ENCODE assay signal across 24 cellular contexts in genomic region chr6:39334039-39334438, GRCh38. TPM values are rescaled to one million over a fixed set of nuclear protein-coding genes. Genes with fewer than 3 reads are reported as not detected.
DNase-seq lines count a peak whose midpoint lies in the region; TF ChIP-seq lines count a peak whose summit lies in the region.
"Had no signal": no experiment of that assay in that cellular context is flagged by ENCODE, and none has a peak within 500 bp of the region (broad histone marks: within the 10 kb centered on the region; RNA-seq: fewer than 3 reads in every experiment).

No MANE protein-coding gene starts in this region.

- no peaks in the 10 kb centered on the region for H3K36me3 ChIP-seq in HEK293 (ENCODE audit: control insufficient read depth in 2 of 2, insufficient read depth in 1 of 2, low read length in 2 of 2)
- no peaks in the 10 kb centered on the region for H3K36me3 ChIP-seq in osteoblast (ENCODE audit: insufficient read depth, low read length)
- H3K36me3 ChIP-seq: BE2C, BLaER1 had no signal

- H3K4me3 Mint-ChIP-seq in chondrocyte (ENCODE audit: unreplicated experiment) (no peak overlapping the region), nephron progenitor cell (no peak overlapping the region)
- H3K4me3 Mint-ChIP-seq: CD4-positive, alpha-beta memory T cell; CD4-positive, CD25-positive, alpha-beta regulatory T cell; CD8-positive, alpha-beta memory T cell had no signal

- H3K27me3 Mint-ChIP-seq in chondrocyte (ENCODE audit: low read depth): peaks cover 52% of the 10 kb centered on the region
- peaks cover 41% of the 10 kb centered on the region for H3K27me3 Mint-ChIP-seq in nephron progenitor cell (ENCODE audit: low read depth, poor library complexity)

- H3K27ac Mint-ChIP-seq in chondrocyte (ENCODE audit: unreplicated experiment): no peak overlapping the region
- H3K27ac Mint-ChIP-seq in nephron progenitor cell: no peak overlapping the region
- H3K27ac Mint-ChIP-seq: CD14-positive monocyte; CD4-positive, alpha-beta memory T cell; CD4-positive, CD25-positive, alpha-beta regulatory T cell; CD8-positive, alpha-beta memory T cell had no signal

- H3K4me2 ChIP-seq in osteoblast (ENCODE audit: insufficient read depth, low read length): no peak overlapping the region
- H3K4me2 ChIP-seq: BLaER1 had no signal

- H3K4me3 ChIP-seq in HEK293 (ENCODE audit: low read depth, low read length) (no peak overlapping the region), osteoblast (ENCODE audit: insufficient read depth, low read length) (no peak overlapping the region)
- H3K4me3 ChIP-seq: BLaER1 had no signal

- CTCF ChIA-PET in HEK293 (lab: Yijun Ruan, JAX): interaction anchor here (0.6 kb wide), 1 partner anchor 167 kb away, joined by 3 read pairs; no protein-coding TSS in a partner anchor

- H4K20me1 ChIP-seq in osteoblast (ENCODE audit: insufficient read depth, low read length): no peaks in the 10 kb centered on the region
- H4K20me1 ChIP-seq: BLaER1 had no signal

- H3K79me2 ChIP-seq in osteoblast (ENCODE audit: insufficient read depth, low read length): no peaks in the 10 kb centered on the region

- no peak for TF ChIP-seq CTCF in HEK293 (tag by site-specific recombination; IDR thresholded peaks at IDR 0.05)
- TF ChIP-seq CTCF in chondrocyte (IDR thresholded peaks at IDR 0.05): no peak
- TF ChIP-seq CTCF in osteoblast (IDR thresholded peaks at IDR 0.05; ENCODE audit: extremely low read depth, low read depth, low read length): no peak
- TF ChIP-seq CTCF in nephron progenitor cell (IDR thresholded peaks at IDR 0.05): no peak

- peaks cover 4% of the 10 kb centered on the region for H3K27me3 ChIP-seq in osteoblast (ENCODE audit: insufficient read depth, low read length)
- H3K27me3 ChIP-seq: BE2C, BLaER1 had no signal

- POLR2A ChIA-PET in HEK293 (lab: Yijun Ruan, JAX): no interaction called here

- peaks cover 4% of the 10 kb centered on the region for H3K4me1 Mint-ChIP-seq in chondrocyte (ENCODE audit: low read depth)
- H3K4me1 Mint-ChIP-seq in nephron progenitor cell: peaks cover 26% of the 10 kb centered on the region

- H3K27ac ChIP-seq in HEK293 (ENCODE audit: extremely low read depth, low read depth, low read length) (no peak overlapping the region), osteoblast (ENCODE audit: low read depth, low read length) (no peak overlapping the region)
- H3K27ac ChIP-seq: BLaER1 had no signal

- H3K9me3 Mint-ChIP-seq in chondrocyte (ENCODE audit: low read depth) (no peaks in the 10 kb centered on the region), nephron progenitor cell (no peaks in the 10 kb centered on the region)
- H3K9me3 Mint-ChIP-seq: CD8-positive, alpha-beta memory T cell had no signal

- H3K36me3 Mint-ChIP-seq in chondrocyte (ENCODE audit: low read depth): no peaks in the 10 kb centered on the region
- H3K36me3 Mint-ChIP-seq in nephron progenitor cell (ENCODE audit: low read depth): no peaks in the 10 kb centered on the region
- H3K36me3 Mint-ChIP-seq: CD4-positive, alpha-beta memory T cell; CD4-positive, CD25-positive, alpha-beta regulatory T cell; CD8-positive, alpha-beta memory T cell had no signal

- H2AFZ ChIP-seq in osteoblast (ENCODE audit: low read length): no peak overlapping the region

- H3K4me1 ChIP-seq in HEK293 (ENCODE audit: control insufficient read depth, insufficient read depth, low read length) (no peaks in the 10 kb centered on the region), osteoblast (ENCODE audit: insufficient read depth, low read length) (no peaks in the 10 kb centered on the region)
- H3K4me1 ChIP-seq: BE2C had no signal

- no peaks in the 10 kb centered on the region for H3K9me3 ChIP-seq in HEK293 (ENCODE audit: control insufficient read depth, insufficient read depth, low read depth, low read length)
- no peaks in the 10 kb centered on the region for H3K9me3 ChIP-seq in osteoblast (ENCODE audit: low read depth, low read length)
- H3K9me3 ChIP-seq: BE2C, BLaER1 had no signal

- peak; percentile 21 for DNase-seq in chondrocyte (ENCODE audit: low spot score)
- peak; percentile 56 for DNase-seq in osteoblast (ENCODE audit: insufficient read length, low spot score, missing footprints)
- no peak for DNase-seq in NCI-H510A (lab: John Stamatoyannopoulos, UW)
- DNase-seq in EL: no peak
- no peak for DNase-seq in nephron progenitor cell
- DNase-seq: 8988T; ACHN; BE2C; C1 segment of cervical spinal cord; CD4-positive, alpha-beta memory T cell; CD4-positive, CD25-positive, alpha-beta regulatory T cell; CD8-positive, alpha-beta memory T cell; COR-L47; DMS 273 treated with DMSO at 0.1 percent for 48 hours; DMS153; DMS53; DMS79; DND-41; GF-D8 had no signal

TF ChIP-seq in HEK293, 187 proteins besides CTCF, POLR2A, EP300 and RAD21:
- TF ChIP-seq ZNF707 (tag by site-specific recombination; IDR thresholded peaks at IDR 0.05) (no peak), GLIS1 (tag by site-specific recombination; IDR thresholded peaks at IDR 0.05) (peak; percentile 65), ZIC2 (tag by site-specific recombination; IDR thresholded peaks at IDR 0.05) (peak; percentile 92)

RNA-seq across cellular contexts. Expression of gene KCNK16, which starts 11.5 kb away (rescaled TPM):
- total RNA-seq in chondrocyte (not detected in 3 replicates), osteoblast (not detected in 2 replicates)
- total RNA-seq: A673; CD4-positive, alpha-beta memory T cell; CD4-positive, CD25-positive, alpha-beta regulatory T cell; CD8-positive, alpha-beta memory T cell; Daoy had no signal

RNA-seq across cellular contexts. Expression of gene KCNK17, which starts 19.8 kb away (rescaled TPM):
- total RNA-seq in chondrocyte: not detected in 3 replicates
- not detected in 2 replicates for total RNA-seq in osteoblast
- total RNA-seq: A673; CD4-positive, alpha-beta memory T cell; CD4-positive, CD25-positive, alpha-beta regulatory T cell; CD8-positive, alpha-beta memory T cell; Daoy had no signal

Comparison
In these comparisons a context has a peak if more than half of its experiments do, and no peak if none do; other contexts are left out.
1. DNase-seq: peak in chondrocyte (single experiment) and osteoblast (single experiment); none in NCI-H510A (single experiment), EL (single experiment) and nephron progenitor cell (single experiment).